Comparison of ENCODE assay signal across 12 cellular contexts in the genomic region with DNA sequence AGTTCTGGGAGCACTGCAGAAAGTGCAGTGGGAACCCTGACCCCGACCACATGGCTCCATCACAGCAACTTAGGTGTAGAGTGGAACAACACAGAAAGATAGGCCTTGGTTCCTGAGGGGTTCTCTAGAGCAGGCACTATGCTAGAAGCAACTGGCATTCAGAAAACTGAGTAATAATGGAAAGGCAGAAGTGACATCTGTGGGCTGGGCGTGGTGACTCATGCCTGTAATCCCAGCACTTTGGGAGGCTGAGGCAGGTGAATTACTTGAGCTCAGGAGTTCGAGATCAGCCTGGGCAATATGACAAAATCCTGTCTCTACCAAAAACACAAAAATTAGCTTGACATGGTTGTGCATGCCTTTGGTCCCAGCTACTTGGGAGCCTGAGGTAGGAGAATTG. TPM values are rescaled to one million over a fixed set of nuclear protein-coding genes. Genes with fewer than 3 reads are reported as not detected.
A peak's percentile ranks its signal among the peaks of the same experiment; 100 is the strongest.
DNase-seq lines count a peak whose midpoint lies in the region; ATAC-seq and TF ChIP-seq lines count a peak whose summit lies in the region.
"Had no signal": no experiment of that assay in that cellular context is flagged by ENCODE, and none has a peak within 500 bp of the region (broad histone marks: within the 10 kb centered on the region; RNA-seq: fewer than 3 reads in every experiment).

No MANE protein-coding gene starts in this region.

- H3K4me1 Mint-ChIP-seq in CD4-positive, CD25-positive, alpha-beta regulatory T cell: peaks cover 0 to 54% (median 18%) of the 10 kb centered on the region in 4 donors

- H3K4me3 Mint-ChIP-seq in CD4-positive, CD25-positive, alpha-beta regulatory T cell: peak overlapping the region in 2 of 4 donors; percentile 4 to 50
- H3K4me3 Mint-ChIP-seq: endodermal cell had no signal

- TF ChIP-seq POLR2A in sigmoid colon (IDR thresholded peaks at IDR 0.05) (no peak), gastroesophageal sphincter (IDR thresholded peaks at IDR 0.05) (no peak)

- peak overlapping the region in 2 of 3 donors; percentile 48 to 86 for H3K27ac Mint-ChIP-seq in CD4-positive, CD25-positive, alpha-beta regulatory T cell
- H3K27ac Mint-ChIP-seq: endodermal cell had no signal

- H3K4me3 ChIP-seq in CD4-positive, CD25-positive, alpha-beta regulatory T cell (ENCODE audit: low read depth, low read length): no peak overlapping the region
- no peak overlapping the region for H3K4me3 ChIP-seq in sigmoid colon
- no peak overlapping the region for H3K4me3 ChIP-seq in gastroesophageal sphincter
- H3K4me3 ChIP-seq: tibial nerve had no signal

- 83 to 85% methylated on average over 3 of the region's 3 CpGs for WGBS in sigmoid colon, 2 donors
- 83% methylated on average over 3 of the region's 3 CpGs; no CpG with 5 or more reads in 1 of the 2 donors for WGBS in gastroesophageal sphincter (ENCODE audit: low coverage in 1 of 2), 2 donors

- no peaks in the 10 kb centered on the region for H3K27me3 Mint-ChIP-seq in CD4-positive, CD25-positive, alpha-beta regulatory T cell

- peaks cover 45% of the 10 kb centered on the region for H3K36me3 ChIP-seq in CD4-positive, CD25-positive, alpha-beta regulatory T cell (ENCODE audit: control insufficient read depth, insufficient read depth, low read length)
- peaks cover 23 to 84% (median 40%) of the 10 kb centered on the region in 4 donors for H3K36me3 ChIP-seq in sigmoid colon
- H3K36me3 ChIP-seq in gastroesophageal sphincter: peaks cover 0 to 86% of the 10 kb centered on the region in 2 donors

- in situ Hi-C loops in GM13976 (cut with MboI; ENCODE audit: low sequenced_read_pairs, unreplicated experiment): no loop called here

- no peaks in the 10 kb centered on the region for H3K9me3 Mint-ChIP-seq in CD4-positive, CD25-positive, alpha-beta regulatory T cell
- H3K9me3 Mint-ChIP-seq: endodermal cell had no signal

- peak in 1 of 3 donors; percentile 26 for DNase-seq in CD4-positive, CD25-positive, alpha-beta regulatory T cell
- DNase-seq in MV-4-11 (lab: John Stamatoyannopoulos, UW) (peak; percentile 78), sigmoid colon (no peak), GM13976 (ENCODE audit: low spot score) (no peak), dermis blood vessel endothelial cell (no peak)
- DNase-seq in activated CD8-positive, alpha-beta memory T cell treated with anti-CD3 and anti-CD28 coated beads, Interleukin-2, amount 50 U/mL, for 24 hours (ENCODE audit: extremely low read depth): peak; percentile 24
- DNase-seq in stimulated activated CD4-positive, alpha-beta T cell treated with anti-CD3 and anti-CD28 coated beads, Interleukin-12 subunit alpha, Interleukin-12 subunit beta, amount 100 ng/mL, for 24 hours (ENCODE audit: low read depth in 2 of 2): peak; percentile 39 to 44
- DNase-seq: amygdala, endodermal cell, NCI-H2171 treated with DMSO at 0.1 percent for 48 hours had no signal

- no peak for TF ChIP-seq CTCF in sigmoid colon (IDR thresholded peaks at IDR 0.05)
- TF ChIP-seq CTCF in GM13976 (IDR thresholded peaks at IDR 0.05; ENCODE audit: borderline replicate concordance, control extremely low read depth, extremely low read depth, insufficient read depth, missing control alignments): no peak
- TF ChIP-seq CTCF in gastroesophageal sphincter (IDR thresholded peaks at IDR 0.05): no peak

- no peaks in the 10 kb centered on the region for H3K27me3 ChIP-seq in CD4-positive, CD25-positive, alpha-beta regulatory T cell (ENCODE audit: control insufficient read depth, insufficient read depth, low read length)
- H3K27me3 ChIP-seq in sigmoid colon: no peaks in the 10 kb centered on the region
- no peaks in the 10 kb centered on the region for H3K27me3 ChIP-seq in gastroesophageal sphincter
- H3K27me3 ChIP-seq: tibial nerve had no signal

- intact Hi-C loops in sigmoid colon (cut with DNase I): no loop called here

- H3K4me1 ChIP-seq in CD4-positive, CD25-positive, alpha-beta regulatory T cell (ENCODE audit: control insufficient read depth, insufficient read depth, low read length, poor library complexity, severe bottlenecking): peaks cover 19% of the 10 kb centered on the region
- H3K4me1 ChIP-seq in sigmoid colon (peaks cover 0 to 17% (median 16%) of the 10 kb centered on the region in 4 donors), gastroesophageal sphincter (peaks cover 4 to 23% (median 13%) of the 10 kb centered on the region in 3 donors)

- no peak for ATAC-seq in CD4-positive, CD25-positive, alpha-beta regulatory T cell (ENCODE audit: low read depth in 2 of 2)
- no peak for ATAC-seq in gastroesophageal sphincter

- no peak overlapping the region for H3K27ac ChIP-seq in CD4-positive, CD25-positive, alpha-beta regulatory T cell (ENCODE audit: insufficient read depth, low read length, poor library complexity, severe bottlenecking)
- H3K27ac ChIP-seq in sigmoid colon (no peak overlapping the region), gastroesophageal sphincter (no peak overlapping the region)
- H3K27ac ChIP-seq: tibial nerve had no signal

- TF ChIP-seq EP300 in sigmoid colon (IDR thresholded peaks at IDR 0.05) (no peak), gastroesophageal sphincter (IDR thresholded peaks at IDR 0.05) (no peak)

- no peaks in the 10 kb centered on the region for H3K9me3 ChIP-seq in CD4-positive, CD25-positive, alpha-beta regulatory T cell (ENCODE audit: control insufficient read depth in 2 of 2, low read length in 2 of 2)
- no peaks in the 10 kb centered on the region for H3K9me3 ChIP-seq in sigmoid colon
- H3K9me3 ChIP-seq in gastroesophageal sphincter: no peaks in the 10 kb centered on the region
- H3K9me3 ChIP-seq: tibial nerve had no signal

- H3K36me3 Mint-ChIP-seq in CD4-positive, CD25-positive, alpha-beta regulatory T cell: peaks cover 46% of the 10 kb centered on the region

RNA-seq across cellular contexts. Expression of a gene that starts 5.3 kb away (rescaled TPM):
- total RNA-seq in CD4-positive, CD25-positive, alpha-beta regulatory T cell: 36.7 TPM
- polyA plus RNA-seq in CD4-positive, CD25-positive, alpha-beta regulatory T cell: 10 to 100 TPM; 67.6 to 97.2 (median 72.3) TPM
- total RNA-seq in sigmoid colon: 100 to 1,000 TPM in 1 of 4 donors, 10 to 100 TPM in 3; 70.3 to 115 (median 79.0) TPM
- 100 to 1,000 TPM in 2 of 3 donors, 10 to 100 TPM in 1; 81.1 to 103 (median 103) TPM for polyA plus RNA-seq in sigmoid colon
- total RNA-seq in gastroesophageal sphincter: 10 to 100 TPM; 52.6 to 68.5 (median 61.3) TPM
- 57.7 and 88.7 TPM in 2 replicates for total RNA-seq in dermis blood vessel endothelial cell

RNA-seq across cellular contexts. Expression of a gene that starts 8.7 kb away (rescaled TPM):
- total RNA-seq in CD4-positive, CD25-positive, alpha-beta regulatory T cell: not detected
- polyA plus RNA-seq in CD4-positive, CD25-positive, alpha-beta regulatory T cell: 1 to 10 TPM in 2 of 4 donors, under 1 TPM in 2; 0.35 to 1.8 (median 0.73) TPM
- total RNA-seq in sigmoid colon (10 to 100 TPM; 10.2 to 15.3 (median 10.7) TPM), gastroesophageal sphincter (10 to 100 TPM in 2 of 4 donors, 1 to 10 TPM in 2; 6.5 to 13.9 (median 10.0) TPM), dermis blood vessel endothelial cell (3.5 and 6.5 TPM in 2 replicates)
- polyA plus RNA-seq in sigmoid colon: 1 to 10 TPM in 2 of 3 donors, not detected in 1; 1.8 to 3.7 TPM

RNA-seq across cellular contexts. Expression of a gene that starts 23.8 kb away (rescaled TPM):
- total RNA-seq in CD4-positive, CD25-positive, alpha-beta regulatory T cell: 3.6 TPM
- under 1 TPM in 3 of 4 donors, not detected in 1; 0.10 to 0.33 (median 0.13) TPM for polyA plus RNA-seq in CD4-positive, CD25-positive, alpha-beta regulatory T cell
- total RNA-seq in sigmoid colon: 1 to 10 TPM; 7.5 to 9.1 (median 8.6) TPM
- polyA plus RNA-seq in sigmoid colon: 1 to 10 TPM; 3.9 to 4.2 (median 3.9) TPM
- 10 to 100 TPM in 2 of 4 donors, 1 to 10 TPM in 2; 2.7 to 26.8 (median 10.1) TPM for total RNA-seq in gastroesophageal sphincter
- not detected in 2 replicates for total RNA-seq in dermis blood vessel endothelial cell

Comparison
In these comparisons a context has a peak if more than half of its experiments do, and no peak if none do; other contexts are left out.
1. DNase-seq: peak in MV-4-11 (single experiment), activated CD8-positive, alpha-beta memory T cell treated with anti-CD3 and anti-CD28 coated beads, Interleukin-2, amount 50 U/mL, for 24 hours (single experiment) and stimulated activated CD4-positive, alpha-beta T cell treated with anti-CD3 and anti-CD28 coated beads, Interleukin-12 subunit alpha, Interleukin-12 subunit beta, amount 100 ng/mL, for 24 hours (2 of 2); none in sigmoid colon (single experiment), GM13976 (single experiment) and dermis blood vessel endothelial cell (single experiment).